Comparison of ENCODE assay signal across 20 cellular contexts in genomic region chr1:31901838-31902508, GRCh38. TPM values are rescaled to one million over a fixed set of nuclear protein-coding genes. Genes with fewer than 3 reads are reported as not detected.
DNase-seq lines count a peak whose midpoint lies in the region; ATAC-seq, FAIRE-seq and TF ChIP-seq lines count a peak whose summit lies in the region.
"Had no signal": no experiment of that assay in that cellular context is flagged by ENCODE, and none has a peak within 500 bp of the region (broad histone marks: within the 10 kb centered on the region; RNA-seq: fewer than 3 reads in every experiment).

No MANE protein-coding gene starts in this region.

- WGBS in spleen, 5 donors: 83 to 90% (median 86%) methylated on average over 6 of the region's 6 CpGs

- peaks cover 4% of the 10 kb centered on the region for H3K9me3 Mint-ChIP-seq in activated CD4-positive, alpha-beta T cell treated with anti-CD3 and anti-CD28 coated beads, Interleukin-2, amount 10 ng/mL, durations not matched to agents 7 days and 5 days
- H3K9me3 Mint-ChIP-seq in activated B cell treated with CpG ODN at 0.5 μM for 24 hours: peaks cover 4% of the 10 kb centered on the region
- H3K9me3 Mint-ChIP-seq: CD8-positive, alpha-beta T cell; dendritic cell treated with granulocyte-macrophage colony-stimulating factor and Interleukin-4, amounts not matched to agents 40 ng/mL and 50 ng/mL, for 4 days had no signal

- no peak overlapping the region for H3K4me3 ChIP-seq in spleen
- H3K4me3 ChIP-seq: MG63, PC-9, SJCRH30 had no signal

- peak overlapping the region in 5 of 8 donors; percentile 14 to 64 (median 50) for H3K27ac ChIP-seq in spleen
- H3K27ac ChIP-seq: PC-9, SJCRH30 had no signal

- CTCF ChIA-PET in activated CD4-positive, alpha-beta T cell treated with anti-CD3 and anti-CD28 coated beads, Interleukin-2, amount 10 ng/mL, durations not matched to agents 7 days and 5 days (lab: Charles Lee): interaction anchor here (0.9 to 2.1 kb wide), 10 partner anchors 8 to 72 kb away, joined by 3 to 9 read pairs (median 4); no protein-coding TSS in a partner anchor
- CTCF ChIA-PET in activated B cell treated with CpG ODN at 0.5 μM for 24 hours (lab: Charles Lee): interaction anchor here (1.0 to 1.2 kb wide), 4 partner anchors 10 to 113 kb away, joined by 4 read pairs; no protein-coding TSS in a partner anchor

- intact Hi-C loops in activated B cell treated with CpG ODN at 0.5 μM for 24 hours (cut with micrococcal nuclease) (loop anchor here (1.0 kb wide), 1 partner anchor 13 kb away; no protein-coding TSS in a partner anchor), spleen (cut with DNase I; ENCODE audit: low total_unique reads) (no loop called here)

- no peak for DNase-seq in activated CD4-positive, alpha-beta T cell treated with anti-CD3 and anti-CD28 coated beads, Interleukin-2, amount 10 ng/mL, durations not matched to agents 7 days and 5 days
- no peak for DNase-seq in activated CD4-positive, alpha-beta T cell treated with anti-CD3 and anti-CD28 coated beads for 48 hours
- DNase-seq in GM18507 (ENCODE audit: extremely low spot score, insufficient read length, low read depth): no peak
- DNase-seq in activated B cell treated with CpG ODN at 0.5 μM for 24 hours: no peak
- DNase-seq in spleen: no peak
- DNase-seq in NCI-H1417 treated with DMSO at 0.1 percent for 48 hours (lab: John Stamatoyannopoulos, UW): no peak
- no peak for DNase-seq in NCI-H524 treated with DMSO at 0.1 percent for 48 hours (lab: John Stamatoyannopoulos, UW)
- no peak for DNase-seq in AML-193 (lab: John Stamatoyannopoulos, UW)
- DNase-seq: CD8-positive, alpha-beta T cell; GOT3; MG63; midbrain; NCI-H2081 treated with DMSO at 0.1 percent for 48 hours; PC-9; retina; SJCRH30; stimulated activated naive CD4-positive, alpha-beta T cell had no signal

- TF ChIP-seq POLR2A in spleen (IDR thresholded peaks at IDR 0.05): no peak

- no peaks in the 10 kb centered on the region for H3K27me3 ChIP-seq in spleen (replicated peaks in 1 of 7)
- H3K27me3 ChIP-seq: MG63, SJCRH30 had no signal

- H3K27ac Mint-ChIP-seq in activated CD4-positive, alpha-beta T cell treated with anti-CD3 and anti-CD28 coated beads, Interleukin-2, amount 10 ng/mL, durations not matched to agents 7 days and 5 days: peak overlapping the region; percentile 47
- peak overlapping the region; percentile 78 for H3K27ac Mint-ChIP-seq in activated B cell treated with CpG ODN at 0.5 μM for 24 hours
- H3K27ac Mint-ChIP-seq: CD8-positive, alpha-beta T cell; dendritic cell treated with granulocyte-macrophage colony-stimulating factor and Interleukin-4, amounts not matched to agents 40 ng/mL and 50 ng/mL, for 4 days had no signal

- no peak overlapping the region for H3K4me3 Mint-ChIP-seq in activated CD4-positive, alpha-beta T cell treated with anti-CD3 and anti-CD28 coated beads, Interleukin-2, amount 10 ng/mL, durations not matched to agents 7 days and 5 days
- peak overlapping the region; percentile 65 for H3K4me3 Mint-ChIP-seq in activated B cell treated with CpG ODN at 0.5 μM for 24 hours
- H3K4me3 Mint-ChIP-seq: CD8-positive, alpha-beta T cell; dendritic cell treated with granulocyte-macrophage colony-stimulating factor and Interleukin-4, amounts not matched to agents 40 ng/mL and 50 ng/mL, for 4 days had no signal

- H3K9me3 ChIP-seq in spleen: no peaks in the 10 kb centered on the region
- H3K9me3 ChIP-seq: MG63, SJCRH30 had no signal

- peaks cover 37% of the 10 kb centered on the region for H3K36me3 Mint-ChIP-seq in activated CD4-positive, alpha-beta T cell treated with anti-CD3 and anti-CD28 coated beads, Interleukin-2, amount 10 ng/mL, durations not matched to agents 7 days and 5 days (ENCODE audit: low read depth)
- peaks cover 25% of the 10 kb centered on the region for H3K36me3 Mint-ChIP-seq in activated B cell treated with CpG ODN at 0.5 μM for 24 hours (ENCODE audit: low read depth)

- TF ChIP-seq CTCF in activated B cell treated with CpG ODN at 0.5 μM for 24 hours (IDR thresholded peaks at IDR 0.05): no peak
- TF ChIP-seq CTCF in spleen (IDR thresholded peaks at IDR 0.05 in 8 of 11, conservative IDR thresholded peaks at IDR 0.05 in 3 of 11): no peak

- H3K36me3 ChIP-seq in spleen: peaks cover 2 to 23% (median 9%) of the 10 kb centered on the region in 6 donors

- peaks cover 38% of the 10 kb centered on the region for H3K4me1 Mint-ChIP-seq in activated CD4-positive, alpha-beta T cell treated with anti-CD3 and anti-CD28 coated beads, Interleukin-2, amount 10 ng/mL, durations not matched to agents 7 days and 5 days
- peaks cover 28% of the 10 kb centered on the region for H3K4me1 Mint-ChIP-seq in activated B cell treated with CpG ODN at 0.5 μM for 24 hours

- H3K4me1 ChIP-seq in spleen: peaks cover 0 to 54% (median 30%) of the 10 kb centered on the region in 6 donors
- H3K4me1 ChIP-seq: SJCRH30 had no signal

- POLR2A ChIA-PET in activated CD4-positive, alpha-beta T cell treated with anti-CD3 and anti-CD28 coated beads, Interleukin-2, amount 10 ng/mL, durations not matched to agents 7 days and 5 days (lab: Charles Lee): interaction anchor here (0.6 kb wide), 1 partner anchor 48 kb away, joined by 3 read pairs; no protein-coding TSS in a partner anchor
- POLR2A ChIA-PET in activated B cell treated with CpG ODN at 0.5 μM for 24 hours (lab: Charles Lee): interaction anchor here (0.6 to 4.2 kb wide), 13 partner anchors 9 to 162 kb away, joined by 3 to 23 read pairs (median 4); partner anchors contain the start of gene PTP4A2

- H3K27me3 Mint-ChIP-seq in activated CD4-positive, alpha-beta T cell treated with anti-CD3 and anti-CD28 coated beads, Interleukin-2, amount 10 ng/mL, durations not matched to agents 7 days and 5 days: no peaks in the 10 kb centered on the region
- H3K27me3 Mint-ChIP-seq in activated B cell treated with CpG ODN at 0.5 μM for 24 hours: no peaks in the 10 kb centered on the region
- H3K27me3 Mint-ChIP-seq: dendritic cell treated with granulocyte-macrophage colony-stimulating factor and Interleukin-4, amounts not matched to agents 40 ng/mL and 50 ng/mL, for 4 days had no signal

- peak; percentile 48 for FAIRE-seq in GM18507 (lab: Jason Lieb, UNC)
- FAIRE-seq: bronchial epithelial cell had no signal

- peak; percentile 71 for ATAC-seq in activated B cell treated with CpG ODN at 0.5 μM for 24 hours (ENCODE audit: low read depth)
- ATAC-seq: activated CD4-positive, CD25-positive, alpha-beta regulatory T cell treated with anti-CD3 and anti-CD28 coated beads, Interleukin-2, amount 50 U/mL, for 24 hours; CD8-positive, alpha-beta T cell had no signal

RNA-seq across cellular contexts. Expression of gene PTP4A2, which starts 36.2 kb away (rescaled TPM):
- total RNA-seq in activated CD4-positive, alpha-beta T cell treated with anti-CD3 and anti-CD28 coated beads, Interleukin-2, amount 10 ng/mL, durations not matched to agents 7 days and 5 days: 100 to 1,000 TPM; 334 to 347 TPM
- total RNA-seq in activated B cell treated with CpG ODN at 0.5 μM for 24 hours: 249 and 275 TPM in 2 replicates
- total RNA-seq in spleen: 100 to 1,000 TPM; 201 to 300 (median 254) TPM
- polyA plus RNA-seq in spleen: 100 to 1,000 TPM in 1 of 3 donors, 10 to 100 TPM in 2; 72.9 to 111 (median 94.2) TPM
